ENCODE assay signal across 1 cellular context in genomic region chr17:39618956-39619785, GRCh38.
TF ChIP-seq lines count a peak whose summit lies in the region.

No MANE protein-coding gene starts in this region.

TF ChIP-seq in WTC11, 78 proteins besides CTCF, POLR2A, EP300 and RAD21:
- TF ChIP-seq MAX (CRISPR knock-in tag; IDR thresholded peaks at IDR 0.05) = no peak
- TF ChIP-seq TEAD4 (CRISPR knock-in tag; IDR thresholded peaks at IDR 0.05) = no peak
- TF ChIP-seq TCF7 (CRISPR knock-in tag; IDR thresholded peaks at IDR 0.05; ENCODE audit: low read depth) = no peak
- TF ChIP-seq ZNF416 (CRISPR knock-in tag; IDR thresholded peaks at IDR 0.05) = no peak
- TF ChIP-seq ZNF263 (CRISPR knock-in tag; IDR thresholded peaks at IDR 0.05; ENCODE audit: low read depth) = no peak
- no peak for TF ChIP-seq AR (CRISPR knock-in tag; IDR thresholded peaks at IDR 0.05)
- no peak for TF ChIP-seq SMAD4 (CRISPR knock-in tag; IDR thresholded peaks at IDR 0.05)
- no peak for TF ChIP-seq MLX (CRISPR knock-in tag; IDR thresholded peaks at IDR 0.05)
- TF ChIP-seq ZNF512 (CRISPR knock-in tag; IDR thresholded peaks at IDR 0.05; ENCODE audit: borderline replicate concordance) = no peak
- no peak for TF ChIP-seq ZNF232 (CRISPR knock-in tag; IDR thresholded peaks at IDR 0.05)
- no peak for TF ChIP-seq MYBL2 (CRISPR knock-in tag; IDR thresholded peaks at IDR 0.05)
- no peak for TF ChIP-seq ERG (CRISPR knock-in tag; IDR thresholded peaks at IDR 0.05)
- no peak for TF ChIP-seq NR1H2 (CRISPR knock-in tag; IDR thresholded peaks at IDR 0.05)
- TF ChIP-seq TEAD1 (CRISPR knock-in tag; IDR thresholded peaks at IDR 0.05) = no peak
- no peak for TF ChIP-seq ZNF281 (CRISPR knock-in tag; IDR thresholded peaks at IDR 0.05)
- no peak for TF ChIP-seq ZNF219 (CRISPR knock-in tag; IDR thresholded peaks at IDR 0.05; ENCODE audit: borderline replicate concordance)
- TF ChIP-seq TP53 (CRISPR knock-in tag; IDR thresholded peaks at IDR 0.05) = no peak
